In genomic region chr14:89373185-89373584, GRCh38 we compare ENCODE assay signal across 29 cellular contexts. TPM values are rescaled to one million over a fixed set of nuclear protein-coding genes. Genes with fewer than 3 reads are reported as not detected.
DNase-seq lines count a peak whose midpoint lies in the region; ATAC-seq, FAIRE-seq and TF ChIP-seq lines count a peak whose summit lies in the region.
"Had no signal": no experiment of that assay in that cellular context is flagged by ENCODE, and none has a peak within 500 bp of the region (broad histone marks: within the 10 kb centered on the region; RNA-seq: fewer than 3 reads in every experiment).

No MANE protein-coding gene starts in this region.

- FAIRE-seq in GM19239 (lab: Jason Lieb, UNC), result peak; percentile 4
- FAIRE-seq in GM12891 (lab: Jason Lieb, UNC), result no peak
- FAIRE-seq: D721Med, K562 had no signal

- H3K36me3 ChIP-seq in BLaER1, result peaks cover 34% of the 10 kb centered on the region
- H3K36me3 ChIP-seq: left lung, Peyer's patch, right atrium auricular region, SJSA1, thyroid gland had no signal

- H3K4me1 Mint-ChIP-seq in WTC11, result peaks cover 70% of the 10 kb centered on the region
- H3K4me1 Mint-ChIP-seq in activated T-helper 17 cell treated with anti-CD3 and anti-CD28 coated beads, Interleukin-2, amount 50 U/mL, for 72 hours, result peaks cover 29% of the 10 kb centered on the region

- CTCF ChIA-PET in WTC11 (lab: Charles Lee), result no interaction called here

- POLR2A ChIA-PET in WTC11 (lab: Charles Lee), result no interaction called here

- no peak for TF ChIP-seq CTCF in WTC11 (IDR thresholded peaks at IDR 0.05)

- DNase-seq in GM19239 (ENCODE audit: insufficient read length, low spot score), result no peak
- no peak for DNase-seq in WTC11 (ENCODE audit: low spot score)
- DNase-seq in islet precursor cell, result peak; percentile 4
- no peak for DNase-seq in AG20443 (ENCODE audit: low spot score)
- no peak for DNase-seq in GM12891 (ENCODE audit: insufficient read length, low spot score)
- DNase-seq in NCI-H146 (lab: John Stamatoyannopoulos, UW), result no peak
- DNase-seq: activated CD4-positive, alpha-beta T cell treated with anti-CD3 and anti-CD28 coated beads, Interleukin-2, amount 10 ng/mL, durations not matched to agents 7 days and 5 days; C1 segment of cervical spinal cord; left lung; MM.1S; NCI-H1417 treated with DMSO at 0.1 percent for 48 hours; NCI-H2107; NCI-H524; NK-92 treated with Interleukin-12 subunit alpha and Interleukin-12 subunit beta, amount 100 ng/mL, for 24 hours; Peyer's patch; stimulated activated CD4-positive, alpha-beta T cell treated with anti-CD3 and anti-CD28 coated beads, Interleukin-4, amount 100 ng/mL, for 24 hours; thyroid gland had no signal

- no peak for ATAC-seq in WTC11
- no peak for ATAC-seq in activated T-helper 17 cell treated with anti-CD3 and anti-CD28 coated beads, Interleukin-2, amount 50 U/mL, for 72 hours (replicated peaks)
- ATAC-seq: K562, left lung had no signal

- no peak overlapping the region for H3K4me3 ChIP-seq in BLaER1
- H3K4me3 ChIP-seq: K562, left lung, Peyer's patch, right atrium auricular region, SJSA1, thyroid gland had no signal

- H3K36me3 Mint-ChIP-seq in WTC11, result peaks cover 17% of the 10 kb centered on the region
- H3K36me3 Mint-ChIP-seq in activated T-helper 17 cell treated with anti-CD3 and anti-CD28 coated beads, Interleukin-2, amount 50 U/mL, for 72 hours (ENCODE audit: low read depth), result peaks cover 9% of the 10 kb centered on the region

- peaks cover 16% of the 10 kb centered on the region; the same call in 1 of the 2 replicates for H4K20me1 ChIP-seq in BLaER1

- H3K9me3 ChIP-seq in BLaER1, result peaks cover 28% of the 10 kb centered on the region
- H3K9me3 ChIP-seq: left lung, Peyer's patch, right atrium auricular region, SJSA1, thyroid gland had no signal

- H3K4me2 ChIP-seq in BLaER1, result peak overlapping the region; percentile 81

- peaks cover 12% of the 10 kb centered on the region for H3K9me3 Mint-ChIP-seq in WTC11
- H3K9me3 Mint-ChIP-seq in activated T-helper 17 cell treated with anti-CD3 and anti-CD28 coated beads, Interleukin-2, amount 50 U/mL, for 72 hours, result no peaks in the 10 kb centered on the region
- H3K9me3 Mint-ChIP-seq: activated naive CD4-positive, alpha-beta T cell treated with anti-CD3 and anti-CD28 coated beads, Interleukin-2, amount 50 U/mL, for 24 hours had no signal

- H3K27ac Mint-ChIP-seq in WTC11, result peak overlapping the region; percentile 51
- H3K27ac Mint-ChIP-seq in activated T-helper 17 cell treated with anti-CD3 and anti-CD28 coated beads, Interleukin-2, amount 50 U/mL, for 72 hours, result no peak overlapping the region
- H3K27ac Mint-ChIP-seq: activated CD4-positive, alpha-beta T cell treated with anti-CD3 and anti-CD28 coated beads, Interleukin-2, amount 10 ng/mL, durations not matched to agents 7 days and 5 days; activated T-helper 1 cell treated with anti-CD3 and anti-CD28 coated beads, Interleukin-12 subunit alpha, Interleukin-12 subunit beta, Interleukin-2, Interleukin-4 antibody, amounts not matched to agents 30 ng/mL and 10 ng/mL and 1 ng/mL, durations not matched to agents 14 hours and 24 hours and 36 hours; mesothelial cell of epicardium; nephron; stimulated activated naive CD8-positive, alpha-beta T cell treated with anti-CD3 and anti-CD28 coated beads, Interleukin-15, Interleukin-2, amounts not matched to agents 100 ng/mL and 50 ng/mL, for 24 hours had no signal

- no peaks in the 10 kb centered on the region for H3K27me3 Mint-ChIP-seq in WTC11 (ENCODE audit: low read depth)
- no peaks in the 10 kb centered on the region for H3K27me3 Mint-ChIP-seq in activated T-helper 17 cell treated with anti-CD3 and anti-CD28 coated beads, Interleukin-2, amount 50 U/mL, for 72 hours
- H3K27me3 Mint-ChIP-seq: activated CD4-positive, alpha-beta T cell treated with anti-CD3 and anti-CD28 coated beads, Interleukin-2, amount 10 ng/mL, durations not matched to agents 7 days and 5 days; activated naive CD4-positive, alpha-beta T cell treated with anti-CD3 and anti-CD28 coated beads, Interleukin-2, amount 50 U/mL, for 24 hours; stimulated activated naive CD8-positive, alpha-beta T cell treated with anti-CD3 and anti-CD28 coated beads, Interleukin-15, Interleukin-2, amounts not matched to agents 100 ng/mL and 50 ng/mL, for 24 hours had no signal

- TF ChIP-seq POLR2A in GM12891 (IDR thresholded peaks at IDR 0.05; ENCODE audit: low read depth, low read length), result no peak

- no peak overlapping the region for H3K4me3 Mint-ChIP-seq in WTC11
- H3K4me3 Mint-ChIP-seq in activated T-helper 17 cell treated with anti-CD3 and anti-CD28 coated beads, Interleukin-2, amount 50 U/mL, for 72 hours, result no peak overlapping the region
- H3K4me3 Mint-ChIP-seq: activated CD4-positive, alpha-beta T cell treated with anti-CD3 and anti-CD28 coated beads, Interleukin-2, amount 10 ng/mL, durations not matched to agents 7 days and 5 days; activated T-helper 1 cell treated with anti-CD3 and anti-CD28 coated beads, Interleukin-12 subunit alpha, Interleukin-12 subunit beta, Interleukin-2, Interleukin-4 antibody, amounts not matched to agents 30 ng/mL and 10 ng/mL and 1 ng/mL, durations not matched to agents 14 hours and 24 hours and 36 hours; mesothelial cell of epicardium; nephron; stimulated activated naive CD8-positive, alpha-beta T cell treated with anti-CD3 and anti-CD28 coated beads, Interleukin-15, Interleukin-2, amounts not matched to agents 100 ng/mL and 50 ng/mL, for 24 hours had no signal

- H3K4me1 ChIP-seq in BLaER1, result peaks cover 57% of the 10 kb centered on the region
- H3K4me1 ChIP-seq: SJSA1 had no signal

- H3K27ac ChIP-seq in BLaER1, result peak overlapping the region; percentile 57
- H3K27ac ChIP-seq: left lung, parathyroid adenoma, Peyer's patch, right atrium auricular region, SJSA1, thyroid gland had no signal

- no peaks in the 10 kb centered on the region for H3K27me3 ChIP-seq in BLaER1
- H3K27me3 ChIP-seq: left lung, Peyer's patch, right atrium auricular region, SJSA1, thyroid gland had no signal

- H3K9ac ChIP-seq in BLaER1, result peak overlapping the region; percentile 46; the same call in 1 of the 2 replicates
- H3K9ac ChIP-seq: parathyroid adenoma had no signal

TF ChIP-seq in WTC11, 78 proteins besides CTCF, POLR2A, EP300 and RAD21 (continues in another document):
- TF ChIP-seq SMAD4 (CRISPR knock-in tag; IDR thresholded peaks at IDR 0.05) (no peak), ZNF138 (CRISPR knock-in tag; conservative IDR thresholded peaks at IDR 0.05) (no peak), GTF2I (CRISPR knock-in tag; conservative IDR thresholded peaks at IDR 0.05) (no peak), MYBL2 (CRISPR knock-in tag; IDR thresholded peaks at IDR 0.05) (no peak), PREB (CRISPR knock-in tag; IDR thresholded peaks at IDR 0.05; ENCODE audit: borderline replicate concordance) (no peak), IRF2 (CRISPR knock-in tag; IDR thresholded peaks at IDR 0.05; ENCODE audit: borderline replicate concordance, low read depth) (no peak), ZNF423 (CRISPR knock-in tag; IDR thresholded peaks at IDR 0.05) (no peak)
- TF ChIP-seq, protein P1, sequence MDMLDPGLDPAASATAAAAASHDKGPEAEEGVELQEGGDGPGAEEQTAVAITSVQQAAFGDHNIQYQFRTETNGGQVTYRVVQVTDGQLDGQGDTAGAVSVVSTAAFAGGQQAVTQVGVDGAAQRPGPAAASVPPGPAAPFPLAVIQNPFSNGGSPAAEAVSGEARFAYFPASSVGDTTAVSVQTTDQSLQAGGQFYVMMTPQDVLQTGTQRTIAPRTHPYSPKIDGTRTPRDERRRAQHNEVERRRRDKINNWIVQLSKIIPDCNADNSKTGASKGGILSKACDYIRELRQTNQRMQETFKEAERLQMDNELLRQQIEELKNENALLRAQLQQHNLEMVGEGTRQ (CRISPR knock-in tag; IDR thresholded peaks at IDR 0.05), result no peak

TF ChIP-seq in GM12891, 5 proteins besides CTCF, POLR2A, EP300 and RAD21:
- no peak for TF ChIP-seq POLR2AphosphoS5 (IDR thresholded peaks at IDR 0.05; ENCODE audit: low read depth, low read length)
- TF ChIP-seq PAX5 (IDR thresholded peaks at IDR 0.05; ENCODE audit: insufficient read depth, low read length, severe bottlenecking), result no peak
- TF ChIP-seq POU2F2 (IDR thresholded peaks at IDR 0.05; ENCODE audit: low read depth, low read length), result no peak

RNA-seq across cellular contexts. Expression of gene FOXN3, which starts 43.8 kb away (rescaled TPM):
- total RNA-seq in WTC11 (2021), result 143 to 170 TPM (median 147 TPM) in 3 replicates
- total RNA-seq in activated T-helper 17 cell treated with anti-CD3 and anti-CD28 coated beads, Interleukin-2, amount 50 U/mL, for 72 hours, result 10 to 100 TPM; 56.9 to 82.3 TPM
- 15.4 TPM for polyA plus RNA-seq in GM12891 (2012; ENCODE audit: low read depth, missing spikeins)
